27 cellular contexts compared by ENCODE assay signal in the genomic region with DNA sequence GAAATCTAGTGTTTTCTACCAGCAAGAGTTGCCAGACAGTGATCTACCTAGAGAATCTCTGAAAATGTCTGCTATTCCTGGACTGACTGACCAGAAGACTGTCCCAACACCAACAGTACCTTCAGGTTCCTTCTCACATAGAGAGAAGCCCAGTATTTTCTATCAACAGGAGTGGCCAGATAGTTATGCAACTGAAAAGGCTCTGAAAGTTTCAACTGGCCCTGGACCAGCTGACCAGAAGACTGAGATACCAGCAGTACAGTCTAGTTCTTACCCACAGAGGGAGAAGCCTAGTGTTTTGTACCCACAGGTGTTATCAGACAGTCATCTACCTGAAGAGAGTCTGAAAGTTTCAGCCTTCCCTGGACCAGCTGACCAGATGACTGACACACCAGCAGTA.
"Had no signal": no experiment of that assay in that cellular context is flagged by ENCODE, and none has a peak within 500 bp of the region (broad histone marks: within the 10 kb centered on the region; RNA-seq: fewer than 3 reads in every experiment).

No MANE protein-coding gene starts in this region.

- H3K36me3 ChIP-seq: colonic mucosa had no signal

- ATAC-seq: effector memory CD8-positive, alpha-beta T cell; esophagus mucosa; foreskin keratinocyte; gastrocnemius medialis; gastroesophageal sphincter; heart left ventricle; heart right ventricle had no signal

- H3K4me1 ChIP-seq: colonic mucosa, esophagus muscularis mucosa, esophagus squamous epithelium, foreskin keratinocyte, gastrocnemius medialis, gastroesophageal sphincter, heart left ventricle, heart right ventricle had no signal

- H3K4me3 ChIP-seq: colonic mucosa, coronary artery, dorsolateral prefrontal cortex, esophagus muscularis mucosa, esophagus squamous epithelium, gastrocnemius medialis, gastroesophageal sphincter, heart left ventricle, heart right ventricle had no signal

- H3K27ac ChIP-seq: colonic mucosa, coronary artery, dorsolateral prefrontal cortex, epithelial cell of prostate, esophagus muscularis mucosa, esophagus squamous epithelium, foreskin keratinocyte, gastrocnemius medialis, gastroesophageal sphincter, heart left ventricle, heart right ventricle had no signal

- H3K27me3 ChIP-seq: colonic mucosa, dorsolateral prefrontal cortex, esophagus muscularis mucosa, esophagus squamous epithelium, foreskin keratinocyte, gastrocnemius medialis, gastroesophageal sphincter, heart left ventricle, heart right ventricle had no signal

- H3K9me3 ChIP-seq: colonic mucosa, esophagus muscularis mucosa, esophagus squamous epithelium, gastrocnemius medialis, gastroesophageal sphincter, heart left ventricle, heart right ventricle had no signal

- FAIRE-seq: colon, endometrium, endothelial cell of umbilical vein, frontal cortex had no signal

- DNase-seq: colonic mucosa; cortex of kidney; dermis blood vessel endothelial cell; dorsolateral prefrontal cortex; effector CD4-positive, alpha-beta T cell; effector CD8-positive, alpha-beta T cell; effector memory CD4-positive, alpha-beta T cell; effector memory CD8-positive, alpha-beta T cell; endodermal cell; erythroblast; esophagus squamous epithelium; foreskin fibroblast; foreskin keratinocyte; foreskin melanocyte; gastrocnemius medialis; glutamatergic neuron; heart left ventricle; heart right ventricle had no signal
